8 cellular contexts compared by ENCODE assay signal in genomic region chr21:45287438-45288391, GRCh38. TPM values are rescaled to one million over a fixed set of nuclear protein-coding genes. Genes with fewer than 3 reads are reported as not detected.
A peak's percentile ranks its signal among the peaks of the same experiment; 100 is the strongest.
DNase-seq lines count a peak whose midpoint lies in the region; ATAC-seq and TF ChIP-seq lines count a peak whose summit lies in the region.

Gene POFUT2 (minus strand): TSS chr21:45287895. CDS start chr21:45287871, 24 bp downstream.

- DNase-seq in DMS53 treated with DMSO at 0.1 percent for 48 hours (lab: John Stamatoyannopoulos, UW; ENCODE audit: unreplicated experiment): peak; percentile 65
- DNase-seq in Panc1 (ENCODE audit: low read depth, low spot score): no peak
- DNase-seq in activated T-cell treated with anti-CD3 and anti-CD28 coated beads, Interleukin-2, amount 50 U/mL, for 24 hours: peak; percentile 100
- DNase-seq in epithelial cell of proximal tubule (ENCODE audit: low read depth): no peak
- DNase-seq in stimulated activated CD8-positive, alpha-beta memory T cell treated with anti-CD3 and anti-CD28 coated beads, Interleukin-4, amount 100 ng/mL, for 4 hours (ENCODE audit: low read depth in 2 of 2, low spot score in 1 of 2): peak; percentile 95 to 98

- intact Hi-C loops in Panc1 (cut with micrococcal nuclease; ENCODE audit: unreplicated experiment): no loop called here

- peak within 1 kb of the TSS; percentile 52 to 58 for H3K4me3 ChIP-seq in Panc1 (ENCODE audit: low read depth in 2 of 2, low read length in 2 of 2)
- peak within 1 kb of the TSS; percentile 78 for H3K4me3 ChIP-seq in epithelial cell of proximal tubule (ENCODE audit: low read depth, low read length)
- peak within 1 kb of the TSS; percentile 71 to 77 for H3K4me3 ChIP-seq in mucosa of rectum (ENCODE audit: low read length in 2 of 2)

- peaks cover 27% of the 10 kb centered on the region for H3K36me3 Mint-ChIP-seq in activated T-cell treated with anti-CD3 and anti-CD28 coated beads, Interleukin-2, amount 50 U/mL, for 24 hours (ENCODE audit: low read depth)

- H3K27me3 Mint-ChIP-seq in activated T-cell treated with anti-CD3 and anti-CD28 coated beads, Interleukin-2, amount 50 U/mL, for 24 hours: no peaks in the 10 kb centered on the region

- no peaks in the 10 kb centered on the region for H3K27me3 ChIP-seq in Panc1 (ENCODE audit: control insufficient read depth, insufficient read depth, low read length)
- no peaks in the 10 kb centered on the region for H3K27me3 ChIP-seq in mucosa of rectum (ENCODE audit: control insufficient read depth in 2 of 2, insufficient read depth in 2 of 2, low read length in 2 of 2)

- ATAC-seq in GM21786 (IDR thresholded peaks at IDR 0.05; ENCODE audit: unreplicated experiment) (peak; percentile 78), Panc1 (peak; percentile 83)

- H3K9ac ChIP-seq in mucosa of rectum (ENCODE audit: low read depth in 1 of 2, low read length in 2 of 2): peak within 1 kb of the TSS; percentile 56 to 75

- H3K4me1 ChIP-seq in Panc1 (ENCODE audit: control insufficient read depth, insufficient read depth, low read length) (peaks cover 25% of the 10 kb centered on the region), mucosa of rectum (ENCODE audit: control insufficient read depth in 2 of 2, insufficient read depth in 2 of 2, low read length in 2 of 2) (peaks cover 13 to 15% of the 10 kb centered on the region in 2 donors)

- H3K36me3 ChIP-seq in KOPT-K1 (ENCODE audit: insufficient read depth, low read length) (peaks cover 23% of the 10 kb centered on the region; the same call in 1 of the 2 replicates), Panc1 (ENCODE audit: control insufficient read depth, insufficient read depth, low read length) (peaks cover 7% of the 10 kb centered on the region), mucosa of rectum (ENCODE audit: control insufficient read depth in 2 of 2, insufficient read depth in 2 of 2, low read length in 2 of 2) (peaks cover 21 to 25% of the 10 kb centered on the region in 2 donors)

- H3K4me3 Mint-ChIP-seq in activated T-cell treated with anti-CD3 and anti-CD28 coated beads, Interleukin-2, amount 50 U/mL, for 24 hours: peak within 1 kb of the TSS; percentile 83

- H3K9me3 ChIP-seq in KOPT-K1 (ENCODE audit: insufficient read depth, low read length, poor library complexity, severe bottlenecking) (no peaks in the 10 kb centered on the region), Panc1 (ENCODE audit: control insufficient read depth, insufficient read depth, low read depth, low read length) (no peaks in the 10 kb centered on the region), mucosa of rectum (ENCODE audit: control insufficient read depth in 2 of 2, low read length in 2 of 2) (no peaks in the 10 kb centered on the region)

- no peaks in the 10 kb centered on the region for H3K9me3 Mint-ChIP-seq in activated T-cell treated with anti-CD3 and anti-CD28 coated beads, Interleukin-2, amount 50 U/mL, for 24 hours

- peak within 1 kb of the TSS; percentile 94 for H3K27ac Mint-ChIP-seq in activated T-cell treated with anti-CD3 and anti-CD28 coated beads, Interleukin-2, amount 50 U/mL, for 24 hours

- POLR2A ChIA-PET in Panc1 (lab: Charles Lee): interaction anchor here (0.6 kb wide), 1 partner anchor 60 kb away, joined by 9 read pairs; no protein-coding TSS in a partner anchor

- no TSS peak for BruUV-seq in Panc1 (replicated peaks; lab: Mats Ljungman, UMichigan)

- H3K27ac ChIP-seq in KOPT-K1 (ENCODE audit: low read depth, low read length, poor library complexity, severe bottlenecking) (peak within 1 kb of the TSS; percentile 47), Panc1 (ENCODE audit: low read length) (peak within 1 kb of the TSS; percentile 63), mucosa of rectum (ENCODE audit: low read depth in 2 of 2, low read length in 2 of 2) (peak within 1 kb of the TSS; percentile 74 to 75)

- CTCF ChIA-PET in Panc1 (lab: Charles Lee): interaction anchor here (0.9 to 1.0 kb wide), 2 partner anchors 86 to 147 kb away, joined by 4 to 11 read pairs; no protein-coding TSS in a partner anchor

- in situ Hi-C loops in Panc1 (cut with HindIII; ENCODE audit: low pct_unique_long_range_greater_than_20kb, low sequenced_read_pairs): no loop called here

- TF ChIP-seq CTCF in Panc1 (IDR thresholded peaks at IDR 0.05) (no peak), epithelial cell of proximal tubule (conservative IDR thresholded peaks at IDR 0.05; ENCODE audit: low read depth, low read length) (no peak)

- H3K4me1 Mint-ChIP-seq in activated T-cell treated with anti-CD3 and anti-CD28 coated beads, Interleukin-2, amount 50 U/mL, for 24 hours (ENCODE audit: low read depth): peaks cover 27% of the 10 kb centered on the region

RNA-seq across cellular contexts. Expression of gene POFUT2, which starts in this region (rescaled TPM):
- 59.6 TPM for total RNA-seq in Panc1 (2021; ENCODE audit: unreplicated experiment)
- polyA plus RNA-seq in Panc1 (2012; ENCODE audit: insufficient read length): 68.4 TPM
- total RNA-seq in epithelial cell of proximal tubule: 10.4 and 12.4 TPM in 2 replicates

Comparison
In these comparisons a context has a peak if more than half of its experiments do, and no peak if none do; other contexts are left out.
1. DNase-seq: peak in DMS53 treated with DMSO at 0.1 percent for 48 hours (single experiment), activated T-cell treated with anti-CD3 and anti-CD28 coated beads, Interleukin-2, amount 50 U/mL, for 24 hours (single experiment) and stimulated activated CD8-positive, alpha-beta memory T cell treated with anti-CD3 and anti-CD28 coated beads, Interleukin-4, amount 100 ng/mL, for 4 hours (2 of 2); none in Panc1 (single experiment) and epithelial cell of proximal tubule (single experiment).
2. Peak in every context shown above with its lines, with median percentiles within 50 percentile points of each other: H3K27ac ChIP-seq and H3K4me3 ChIP-seq.